8 cellular contexts compared by ENCODE assay signal in the genomic region with DNA sequence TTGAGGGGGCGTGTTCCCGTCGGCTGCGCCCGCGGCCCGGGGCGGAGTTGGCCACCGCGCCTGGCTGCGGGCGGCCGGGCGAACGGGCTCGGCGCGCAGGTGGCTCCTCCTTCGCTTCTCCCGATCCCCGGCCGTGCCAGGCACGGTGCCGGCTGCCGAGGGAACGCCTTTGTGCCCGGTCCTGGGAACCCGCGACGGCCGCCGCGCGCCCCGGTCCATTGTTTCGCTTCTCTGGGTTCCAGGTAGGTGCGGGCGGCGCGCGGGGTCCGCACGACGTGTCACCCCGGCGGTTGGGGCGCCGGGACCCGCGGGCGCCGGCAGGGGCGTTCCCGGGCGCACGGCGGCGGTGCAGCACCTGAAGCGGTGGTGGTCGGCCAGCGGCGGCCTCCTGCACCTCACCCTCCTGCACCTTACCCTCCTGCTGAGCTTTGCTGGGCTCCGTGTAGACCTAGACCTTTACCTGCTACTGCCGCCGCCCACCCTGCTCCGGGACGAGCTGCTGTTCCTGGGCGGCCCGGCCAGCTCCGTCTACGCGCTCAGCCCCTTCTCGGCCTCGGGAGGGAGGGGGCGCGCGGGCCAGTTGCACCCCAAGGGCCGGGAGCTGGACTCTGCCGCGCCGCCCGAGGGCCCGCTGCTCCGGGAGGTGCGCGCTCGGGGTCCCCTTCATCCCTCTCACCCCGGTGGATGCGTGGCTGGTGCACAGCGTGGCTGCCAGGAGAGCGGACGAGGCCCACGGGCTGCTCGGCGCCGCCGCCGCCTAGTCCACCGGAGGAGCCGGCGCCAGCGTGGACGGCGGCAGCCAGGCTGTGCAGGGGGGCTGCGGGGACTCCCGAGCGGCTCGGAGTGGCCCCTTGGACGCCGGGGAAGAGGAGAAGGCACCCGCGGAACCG.
DNase-seq lines count a peak whose midpoint lies in the region; ATAC-seq and TF ChIP-seq lines count a peak whose summit lies in the region.

No MANE protein-coding gene starts in this region.

- H3K4me3 ChIP-seq in parathyroid adenoma (ENCODE audit: low read depth, low read length), result peak overlapping the region; percentile 55

- no peak overlapping the region for H3K27ac Mint-ChIP-seq in activated naive CD4-positive, alpha-beta T cell treated with anti-CD3 and anti-CD28 coated beads for 36 hours
- no peak overlapping the region for H3K27ac Mint-ChIP-seq in activated CD4-positive, alpha-beta memory T cell treated with anti-CD3 and anti-CD28 coated beads for 36 hours

- no peak overlapping the region for H3K27ac ChIP-seq in parathyroid adenoma

- no peaks in the 10 kb centered on the region for H3K9me3 ChIP-seq in parathyroid adenoma (ENCODE audit: control insufficient read depth, low read length)

- H3K4me1 ChIP-seq in parathyroid adenoma, result no peaks in the 10 kb centered on the region

- H3K4me2 ChIP-seq in parathyroid adenoma (ENCODE audit: low read length), result peak overlapping the region; percentile 88

- DNase-seq in activated naive CD4-positive, alpha-beta T cell treated with anti-CD3 and anti-CD28 coated beads for 36 hours, result peak; percentile 4
- no peak for DNase-seq in activated naive CD4-positive, alpha-beta T cell treated with Interleukin-2 at 50 U/mL for 16 hours
- DNase-seq in activated CD4-positive, alpha-beta memory T cell treated with anti-CD3 and anti-CD28 coated beads for 36 hours, result peak; percentile 10
- DNase-seq in germinal center (ENCODE audit: low spot score) (peak; percentile 25), RKO (ENCODE audit: low spot score) (no peak), OCI-M2 (lab: John Stamatoyannopoulos, UW; ENCODE audit: unreplicated experiment) (no peak)

- H3K27me3 Mint-ChIP-seq in activated naive CD4-positive, alpha-beta T cell treated with anti-CD3 and anti-CD28 coated beads for 36 hours (ENCODE audit: low read depth), result peaks cover 8% of the 10 kb centered on the region
- H3K27me3 Mint-ChIP-seq in activated CD4-positive, alpha-beta memory T cell treated with anti-CD3 and anti-CD28 coated beads for 36 hours, result peaks cover 5% of the 10 kb centered on the region

- H3K4me3 Mint-ChIP-seq in activated naive CD4-positive, alpha-beta T cell treated with anti-CD3 and anti-CD28 coated beads for 36 hours, result no peak overlapping the region
- H3K4me3 Mint-ChIP-seq in activated CD4-positive, alpha-beta memory T cell treated with anti-CD3 and anti-CD28 coated beads for 36 hours, result no peak overlapping the region

- CTCF ChIA-PET in activated naive CD4-positive, alpha-beta T cell treated with anti-CD3 and anti-CD28 coated beads for 36 hours (lab: Charles Lee), result no interaction called here
- CTCF ChIA-PET in activated CD4-positive, alpha-beta memory T cell treated with anti-CD3 and anti-CD28 coated beads for 36 hours (lab: Charles Lee), result no interaction called here

- TF ChIP-seq POLR2A in GM18505 (IDR thresholded peaks at IDR 0.05; ENCODE audit: borderline replicate concordance, extremely low read depth, insufficient read depth, insufficient read length), result no peak

- H3K9me3 Mint-ChIP-seq in activated naive CD4-positive, alpha-beta T cell treated with anti-CD3 and anti-CD28 coated beads for 36 hours, result peaks cover 3% of the 10 kb centered on the region
- H3K9me3 Mint-ChIP-seq in activated CD4-positive, alpha-beta memory T cell treated with anti-CD3 and anti-CD28 coated beads for 36 hours, result peaks cover 3% of the 10 kb centered on the region

- peaks cover 19% of the 10 kb centered on the region for H3K36me3 Mint-ChIP-seq in activated naive CD4-positive, alpha-beta T cell treated with anti-CD3 and anti-CD28 coated beads for 36 hours (ENCODE audit: low read depth)
- peaks cover 20% of the 10 kb centered on the region for H3K36me3 Mint-ChIP-seq in activated CD4-positive, alpha-beta memory T cell treated with anti-CD3 and anti-CD28 coated beads for 36 hours

- ATAC-seq in GM18505 (IDR thresholded peaks at IDR 0.05; ENCODE audit: unreplicated experiment), result no peak

- no peaks in the 10 kb centered on the region for H3K27me3 ChIP-seq in parathyroid adenoma (ENCODE audit: control insufficient read depth, insufficient read depth, low read length)

- POLR2A ChIA-PET in activated CD4-positive, alpha-beta memory T cell treated with anti-CD3 and anti-CD28 coated beads for 36 hours (lab: Charles Lee), result no interaction called here

- peaks cover 4% of the 10 kb centered on the region for H3K4me1 Mint-ChIP-seq in activated naive CD4-positive, alpha-beta T cell treated with anti-CD3 and anti-CD28 coated beads for 36 hours (ENCODE audit: low read depth)
- peaks cover 2% of the 10 kb centered on the region for H3K4me1 Mint-ChIP-seq in activated CD4-positive, alpha-beta memory T cell treated with anti-CD3 and anti-CD28 coated beads for 36 hours (ENCODE audit: low read depth)

- H3K36me3 ChIP-seq in parathyroid adenoma (ENCODE audit: control insufficient read depth, insufficient read depth, low read length), result no peaks in the 10 kb centered on the region

- H3K79me2 ChIP-seq in parathyroid adenoma, result no peaks in the 10 kb centered on the region

- intact Hi-C loops in activated naive CD4-positive, alpha-beta T cell treated with anti-CD3 and anti-CD28 coated beads for 36 hours (cut with micrococcal nuclease), result no loop called here
- intact Hi-C loops in activated CD4-positive, alpha-beta memory T cell treated with anti-CD3 and anti-CD28 coated beads for 36 hours (cut with micrococcal nuclease), result no loop called here

- no peak overlapping the region for H3K9ac ChIP-seq in parathyroid adenoma

- H2AFZ ChIP-seq in parathyroid adenoma, result peak overlapping the region; percentile 83

- no peak for TF ChIP-seq CTCF in parathyroid adenoma (IDR thresholded peaks at IDR 0.05)

Comparison
In these comparisons a context has a peak if more than half of its experiments do, and no peak if none do; other contexts are left out.
1. DNase-seq: peak in activated naive CD4-positive, alpha-beta T cell treated with anti-CD3 and anti-CD28 coated beads for 36 hours (single experiment), activated CD4-positive, alpha-beta memory T cell treated with anti-CD3 and anti-CD28 coated beads for 36 hours (single experiment) and germinal center (single experiment); none in activated naive CD4-positive, alpha-beta T cell treated with Interleukin-2 at 50 U/mL for 16 hours (single experiment), RKO (single experiment) and OCI-M2 (single experiment).